ENCODE assay signal across 10 cellular contexts in the genomic region with DNA sequence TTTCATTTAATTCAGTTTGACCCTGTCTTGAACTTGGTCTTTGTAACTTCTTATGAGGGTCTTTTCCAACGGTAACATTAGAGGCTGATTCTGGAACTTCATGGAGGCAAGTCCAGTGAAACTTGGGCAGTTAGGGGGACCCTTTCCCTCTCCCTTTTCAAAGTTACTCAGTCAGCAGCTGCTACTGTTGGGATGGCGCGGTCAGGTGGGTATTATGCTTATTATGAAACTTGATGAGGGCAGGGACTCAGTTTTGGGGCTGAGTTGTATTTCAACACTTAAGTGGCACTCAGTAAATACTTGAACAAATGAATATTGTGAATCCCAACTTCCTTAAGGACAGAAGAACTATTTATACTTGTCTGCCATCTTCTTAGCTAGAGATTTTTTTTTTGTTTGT. TPM values are rescaled to one million over a fixed set of nuclear protein-coding genes. Genes with fewer than 3 reads are reported as not detected.
DNase-seq lines count a peak whose midpoint lies in the region; ATAC-seq and TF ChIP-seq lines count a peak whose summit lies in the region.
"Had no signal": no experiment of that assay in that cellular context is flagged by ENCODE, and none has a peak within 500 bp of the region (broad histone marks: within the 10 kb centered on the region; RNA-seq: fewer than 3 reads in every experiment).

No MANE protein-coding gene starts in this region.

- no peaks in the 10 kb centered on the region for H3K36me3 ChIP-seq in breast epithelium
- H3K36me3 ChIP-seq in SJCRH30: peaks cover 10% of the 10 kb centered on the region
- H3K36me3 ChIP-seq in transverse colon: no peaks in the 10 kb centered on the region

- H3K4me1 Mint-ChIP-seq in MCF 10A (ENCODE audit: insufficient read depth, unreplicated experiment) (peaks cover 74% of the 10 kb centered on the region), immature natural killer cell (peaks cover 90 to 98% of the 10 kb centered on the region in 2 donors)

- CTCF ChIA-PET in MCF 10A (lab: Yijun Ruan, JAX): interaction anchor here (0.5 to 11.4 kb wide), 6 partner anchors 24 to 1164 kb away, joined by 3 to 88 read pairs (median 6); no protein-coding TSS in a partner anchor

- H3K27me3 Mint-ChIP-seq in MCF 10A (ENCODE audit: insufficient read depth, unreplicated experiment) (no peaks in the 10 kb centered on the region), immature natural killer cell (ENCODE audit: low read depth in 3 of 3) (peaks cover 0 to 2% (median 1%) of the 10 kb centered on the region in 3 donors)

- in situ Hi-C loops in transverse colon (cut with MboI; ENCODE audit: low pct_ligation_motif_present in 1 of 4, low pct_unique_long_range_greater_than_20kb in 1 of 4, low sequenced_read_pairs in 3 of 4): no loop called here

- POLR2A ChIA-PET in MCF 10A (lab: Yijun Ruan, JAX): interaction anchor here (1.1 to 17.9 kb wide), 11 partner anchors 9 to 59 kb away, joined by 3 to 313 read pairs (median 9); a partner anchor contains a TSS

- no peak overlapping the region for H3K4me3 Mint-ChIP-seq in MCF 10A (ENCODE audit: unreplicated experiment)
- H3K4me3 Mint-ChIP-seq in immature natural killer cell: peak overlapping the region; percentile 64 to 90 (median 79)

- BruUV-seq in MCF 10A (replicated peaks; lab: Mats Ljungman, UMichigan): no TSS peak

- 33 to 49% methylated on average over 2 to 3 of the region's 3 CpGs for WGBS in transverse colon (ENCODE audit: low coverage in 1 of 2), 2 donors

- peaks cover 6% of the 10 kb centered on the region for H3K36me3 Mint-ChIP-seq in MCF 10A (ENCODE audit: insufficient read depth, unreplicated experiment)
- H3K36me3 Mint-ChIP-seq in immature natural killer cell: no peaks in the 10 kb centered on the region

- no peak overlapping the region for H3K4me3 ChIP-seq in breast epithelium
- no peak overlapping the region for H3K4me3 ChIP-seq in SJCRH30
- H3K4me3 ChIP-seq in transverse colon: no peak overlapping the region

- TF ChIP-seq POLR2A in breast epithelium (IDR thresholded peaks at IDR 0.05) (no peak), transverse colon (IDR thresholded peaks at IDR 0.05) (no peak)

- no peak for TF ChIP-seq EP300 in transverse colon (IDR thresholded peaks at IDR 0.05; ENCODE audit: low read depth)

- H3K9me3 ChIP-seq in breast epithelium: no peaks in the 10 kb centered on the region
- no peaks in the 10 kb centered on the region for H3K9me3 ChIP-seq in SJCRH30 (replicated peaks)
- no peaks in the 10 kb centered on the region for H3K9me3 ChIP-seq in transverse colon

- H3K27me3 ChIP-seq in breast epithelium: no peaks in the 10 kb centered on the region
- H3K27me3 ChIP-seq in SJCRH30: no peaks in the 10 kb centered on the region
- H3K27me3 ChIP-seq in transverse colon: no peaks in the 10 kb centered on the region

- DNase-seq in breast epithelium (ENCODE audit: low spot score in 2 of 2) (no peak), MCF 10A (ENCODE audit: unreplicated experiment) (no peak), SJCRH30 (peak; percentile 56 to 79), immature natural killer cell (no peak), transverse colon (no peak), putamen (ENCODE audit: low spot score) (no peak), SHP77 (lab: John Stamatoyannopoulos, UW) (no peak)
- DNase-seq: activated effector memory CD4-positive, alpha-beta T cell treated with anti-CD3 and anti-CD28 coated beads, Interleukin-2, amount 50 U/mL, for 16 hours; midbrain had no signal

- TF ChIP-seq CTCF in breast epithelium (IDR thresholded peaks at IDR 0.05) (no peak), MCF 10A (IDR thresholded peaks at IDR 0.05; ENCODE audit: unreplicated experiment) (no peak), transverse colon (IDR thresholded peaks at IDR 0.05) (no peak)

- ATAC-seq in GM21723 (IDR thresholded peaks at IDR 0.05; ENCODE audit: unreplicated experiment): no peak

- intact Hi-C loops in breast epithelium (cut with DNase I; ENCODE audit: low total_unique reads): no loop called here
- intact Hi-C loops in MCF 10A (cut with micrococcal nuclease): loop anchor here (5.0 kb wide), 1 partner anchor 57 kb away; no protein-coding TSS in a partner anchor
- intact Hi-C loops in transverse colon (cut with DNase I; ENCODE audit: low total_unique reads): no loop called here

- H3K4me1 ChIP-seq in breast epithelium (peaks cover 3 to 55% of the 10 kb centered on the region in 2 donors), SJCRH30 (peaks cover 34% of the 10 kb centered on the region), transverse colon (peaks cover 62 to 95% (median 87%) of the 10 kb centered on the region in 4 donors)

- H3K27ac Mint-ChIP-seq in MCF 10A (ENCODE audit: low read depth, unreplicated experiment) (no peak overlapping the region), immature natural killer cell (peak overlapping the region; percentile 88 to 95 (median 94))

- peak overlapping the region; percentile 26 to 36 for H3K27ac ChIP-seq in breast epithelium
- H3K27ac ChIP-seq in SJCRH30: peak overlapping the region; percentile 7; the same call in 1 of the 2 replicates
- peak overlapping the region; percentile 55 to 76 (median 72) for H3K27ac ChIP-seq in transverse colon

- H3K9me3 Mint-ChIP-seq in MCF 10A (ENCODE audit: unreplicated experiment) (no peaks in the 10 kb centered on the region), immature natural killer cell (no peaks in the 10 kb centered on the region)

RNA-seq across cellular contexts. Expression of a gene that starts 20.8 kb away (rescaled TPM):
- total RNA-seq in breast epithelium (10 to 100 TPM; 24.0 to 41.6 (median 40.3) TPM), MCF 10A (2022) (141 and 174 TPM in 2 replicates), transverse colon (10 to 100 TPM; 29.6 to 52.3 (median 36.9) TPM)
- 67.0 and 71.9 TPM in 2 replicates for total RNA-seq in SJCRH30 (2014; rRNA removed; shearing (Covaris generic))
- polyA plus RNA-seq in immature natural killer cell: 10 to 100 TPM in 1 of 3 donors, 1 to 10 TPM in 2; 5.0 to 16.0 (median 5.3) TPM

Comparison
In these comparisons a context has a peak if more than half of its experiments do, and no peak if none do; other contexts are left out.
1. DNase-seq: peak in SJCRH30 (2 of 2); none in breast epithelium (0 of 2), MCF 10A (single experiment), immature natural killer cell (0 of 3), transverse colon (single experiment), putamen (single experiment) and SHP77 (0 of 2).
2. H3K27ac ChIP-seq: peak in every context shown above with its lines; median percentile 72 in transverse colon; 31 in breast epithelium; 7 in SJCRH30.